In genomic region chr1:201602413-201603265, GRCh38 we compare ENCODE assay signal across 11 cellular contexts.
DNase-seq lines count a peak whose midpoint lies in the region; TF ChIP-seq lines count a peak whose summit lies in the region.
"Had no signal": no experiment of that assay in that cellular context is flagged by ENCODE, and none has a peak within 500 bp of the region (broad histone marks: within the 10 kb centered on the region; RNA-seq: fewer than 3 reads in every experiment).

No MANE protein-coding gene starts in this region.

- H3K36me3 ChIP-seq in BJ (ENCODE audit: control insufficient read depth, insufficient read depth, low read length) (peaks cover 3% of the 10 kb centered on the region), esophagus (ENCODE audit: control insufficient read depth in 2 of 2, insufficient read depth in 2 of 2, low read length in 1 of 2) (no peaks in the 10 kb centered on the region), osteoblast (ENCODE audit: insufficient read depth, low read length) (peaks cover 22% of the 10 kb centered on the region), Peyer's patch (no peaks in the 10 kb centered on the region)

- H3K79me2 ChIP-seq in osteoblast (ENCODE audit: insufficient read depth, low read length): peaks cover 64% of the 10 kb centered on the region

- H4K20me1 ChIP-seq in osteoblast (ENCODE audit: insufficient read depth, low read length): peaks cover under 1% of the 10 kb centered on the region

- H3K4me3 ChIP-seq in BJ (ENCODE audit: low read depth, low read length): no peak overlapping the region
- H3K4me3 ChIP-seq in esophagus (ENCODE audit: low read depth in 1 of 2, low read length in 2 of 2): no peak overlapping the region
- peak overlapping the region; percentile 27 for H3K4me3 ChIP-seq in osteoblast (ENCODE audit: insufficient read depth, low read length)
- no peak overlapping the region for H3K4me3 ChIP-seq in Peyer's patch
- H3K4me3 ChIP-seq: skin epidermis had no signal

- H3K27me3 ChIP-seq in BJ (ENCODE audit: control insufficient read depth, insufficient read depth, low read length) (no peaks in the 10 kb centered on the region), esophagus (ENCODE audit: control insufficient read depth in 1 of 2, insufficient read depth in 2 of 2, low read length in 2 of 2) (no peaks in the 10 kb centered on the region), osteoblast (ENCODE audit: insufficient read depth, low read length) (no peaks in the 10 kb centered on the region), Peyer's patch (no peaks in the 10 kb centered on the region)

- no peak for TF ChIP-seq POLR2A in Peyer's patch (IDR thresholded peaks at IDR 0.05)

- H2AFZ ChIP-seq in osteoblast (ENCODE audit: low read length): no peak overlapping the region

- H3K27ac ChIP-seq in esophagus (ENCODE audit: low read depth in 2 of 2, low read length in 1 of 2) (peak overlapping the region; percentile 26 to 33), osteoblast (ENCODE audit: low read depth, low read length) (peak overlapping the region; percentile 89), Peyer's patch (peak overlapping the region in 2 of 4 donors; percentile 17 to 32)

- TF ChIP-seq CTCF in BJ (IDR thresholded peaks at IDR 0.05; ENCODE audit: insufficient read depth, low read depth, low read length) (no peak), osteoblast (IDR thresholded peaks at IDR 0.05; ENCODE audit: extremely low read depth, low read depth, low read length) (no peak), GM13976 (IDR thresholded peaks at IDR 0.05; ENCODE audit: borderline replicate concordance, control extremely low read depth, extremely low read depth, insufficient read depth, missing control alignments) (no peak), Peyer's patch (IDR thresholded peaks at IDR 0.05) (no peak)

- POLR2A ChIA-PET in BJ (lab: Charles Lee): interaction anchor here (0.6 to 0.7 kb wide), 2 partner anchors 11 to 256 kb away, joined by 7 to 8 read pairs; no protein-coding TSS in a partner anchor

- in situ Hi-C loops in GM13976 (cut with MboI; ENCODE audit: low sequenced_read_pairs, unreplicated experiment): no loop called here

- CTCF ChIA-PET in BJ (lab: Yijun Ruan, JAX): interaction anchor here (0.8 to 1.9 kb wide), 3 partner anchors 41 to 72 kb away, joined by 3 to 4 read pairs (median 3); no protein-coding TSS in a partner anchor

- 67 to 69% methylated on average over 7 of the region's 7 CpGs for WGBS in esophagus, 2 donors

- H3K4me1 ChIP-seq in esophagus (ENCODE audit: control insufficient read depth in 2 of 2, insufficient read depth in 2 of 2, low read length in 1 of 2) (peaks cover 0 to 3% of the 10 kb centered on the region in 2 donors), osteoblast (ENCODE audit: insufficient read depth, low read length) (peaks cover 75% of the 10 kb centered on the region), Peyer's patch (no peaks in the 10 kb centered on the region)

- peak; percentile 78 for DNase-seq in BJ (ENCODE audit: low read depth)
- peak; percentile 95 for DNase-seq in osteoblast (ENCODE audit: insufficient read length, low spot score, missing footprints)
- DNase-seq in NCI-H1048 (lab: John Stamatoyannopoulos, UW): no peak
- DNase-seq in GM13976 (ENCODE audit: low spot score): no peak
- DNase-seq in Peyer's patch: no peak
- no peak for DNase-seq in KG1 (lab: John Stamatoyannopoulos, UW)
- DNase-seq: activated CD8-positive, alpha-beta T cell treated with anti-CD3 and anti-CD28 coated beads for 36 hours; MM.1S had no signal

- H3K9me3 ChIP-seq in esophagus (ENCODE audit: control insufficient read depth in 2 of 2, insufficient read depth in 1 of 2, low read depth in 1 of 2, low read length in 1 of 2): no peaks in the 10 kb centered on the region
- no peaks in the 10 kb centered on the region for H3K9me3 ChIP-seq in osteoblast (ENCODE audit: low read depth, low read length)
- no peaks in the 10 kb centered on the region for H3K9me3 ChIP-seq in Peyer's patch

- H3K4me2 ChIP-seq in osteoblast (ENCODE audit: insufficient read depth, low read length): peak overlapping the region; percentile 40

TF ChIP-seq in PFSK-1, 5 proteins besides CTCF, POLR2A, EP300 and RAD21:
- no peak for TF ChIP-seq POLR2AphosphoS5 (IDR thresholded peaks at IDR 0.05; ENCODE audit: low read depth, low read length)
- TF ChIP-seq SIN3A (IDR thresholded peaks at IDR 0.05; ENCODE audit: borderline replicate concordance, insufficient read depth, low read length): no peak
- peak; percentile 42 for TF ChIP-seq FOXP2 (optimal IDR thresholded peaks at IDR 0.05; ENCODE audit: borderline replicate concordance, extremely low read depth, extremely low read length, insufficient read depth)
- TF ChIP-seq, protein P1, sequence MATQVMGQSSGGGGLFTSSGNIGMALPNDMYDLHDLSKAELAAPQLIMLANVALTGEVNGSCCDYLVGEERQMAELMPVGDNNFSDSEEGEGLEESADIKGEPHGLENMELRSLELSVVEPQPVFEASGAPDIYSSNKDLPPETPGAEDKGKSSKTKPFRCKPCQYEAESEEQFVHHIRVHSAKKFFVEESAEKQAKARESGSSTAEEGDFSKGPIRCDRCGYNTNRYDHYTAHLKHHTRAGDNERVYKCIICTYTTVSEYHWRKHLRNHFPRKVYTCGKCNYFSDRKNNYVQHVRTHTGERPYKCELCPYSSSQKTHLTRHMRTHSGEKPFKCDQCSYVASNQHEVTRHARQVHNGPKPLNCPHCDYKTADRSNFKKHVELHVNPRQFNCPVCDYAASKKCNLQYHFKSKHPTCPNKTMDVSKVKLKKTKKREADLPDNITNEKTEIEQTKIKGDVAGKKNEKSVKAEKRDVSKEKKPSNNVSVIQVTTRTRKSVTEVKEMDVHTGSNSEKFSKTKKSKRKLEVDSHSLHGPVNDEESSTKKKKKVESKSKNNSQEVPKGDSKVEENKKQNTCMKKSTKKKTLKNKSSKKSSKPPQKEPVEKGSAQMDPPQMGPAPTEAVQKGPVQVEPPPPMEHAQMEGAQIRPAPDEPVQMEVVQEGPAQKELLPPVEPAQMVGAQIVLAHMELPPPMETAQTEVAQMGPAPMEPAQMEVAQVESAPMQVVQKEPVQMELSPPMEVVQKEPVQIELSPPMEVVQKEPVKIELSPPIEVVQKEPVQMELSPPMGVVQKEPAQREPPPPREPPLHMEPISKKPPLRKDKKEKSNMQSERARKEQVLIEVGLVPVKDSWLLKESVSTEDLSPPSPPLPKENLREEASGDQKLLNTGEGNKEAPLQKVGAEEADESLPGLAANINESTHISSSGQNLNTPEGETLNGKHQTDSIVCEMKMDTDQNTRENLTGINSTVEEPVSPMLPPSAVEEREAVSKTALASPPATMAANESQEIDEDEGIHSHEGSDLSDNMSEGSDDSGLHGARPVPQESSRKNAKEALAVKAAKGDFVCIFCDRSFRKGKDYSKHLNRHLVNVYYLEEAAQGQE (IDR thresholded peaks at IDR 0.05; ENCODE audit: insufficient read depth in 1 of 2, low read depth in 2 of 2, low read length in 2 of 2): 0 out of 4 replicates have a peak, but pooled peaks of 1 of the 2 experiments have one; percentile 55

Comparison
In these comparisons a context has a peak if more than half of its experiments do, and no peak if none do; other contexts are left out.
1. DNase-seq: peak in BJ (single experiment) and osteoblast (single experiment); none in NCI-H1048 (single experiment), GM13976 (single experiment), Peyer's patch (0 of 3) and KG1 (single experiment).